1 cellular context compared by ENCODE assay signal in the genomic region with DNA sequence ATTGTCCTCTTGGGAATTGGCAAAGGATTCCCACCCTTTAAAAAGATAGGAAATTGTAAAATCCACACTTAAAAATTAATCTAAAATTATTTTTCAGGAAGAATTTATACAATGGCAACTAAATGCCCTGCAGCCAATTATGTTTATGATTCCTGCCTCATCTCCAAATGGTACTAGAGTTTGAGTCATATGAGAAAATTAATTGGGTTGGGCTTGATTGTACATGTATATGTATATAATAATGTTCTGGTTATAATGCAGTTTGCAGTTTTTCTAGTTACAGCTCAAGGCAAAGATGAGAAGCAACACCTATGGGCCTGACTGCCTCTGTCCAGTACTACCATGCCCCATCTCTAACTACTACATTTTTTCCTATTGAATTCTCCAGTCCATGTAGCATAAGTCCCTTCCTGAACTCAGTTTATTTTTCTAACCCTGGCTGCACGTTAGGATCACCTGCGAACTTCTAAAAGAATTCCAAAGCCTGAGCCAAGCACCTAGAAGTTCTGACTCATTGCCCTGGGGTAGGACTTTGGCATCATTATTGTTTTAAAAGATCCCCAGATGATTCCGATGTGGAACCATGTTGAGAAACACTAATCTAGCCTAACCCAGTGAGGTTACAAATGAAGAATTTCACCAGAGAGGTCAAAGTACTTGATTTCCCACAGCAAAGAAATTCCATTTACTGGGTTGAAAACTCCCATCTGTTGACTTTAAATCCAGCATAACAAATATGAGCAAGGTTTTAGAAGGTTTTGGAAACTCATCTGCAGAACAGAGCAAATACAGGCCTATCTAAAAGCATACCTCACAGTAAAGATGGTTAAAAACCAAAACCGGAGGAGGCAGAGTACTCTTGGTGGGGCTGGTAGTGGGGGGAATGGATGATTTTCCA.
TF ChIP-seq lines count a peak whose summit lies in the region.

No MANE protein-coding gene starts in this region.

TF ChIP-seq in endothelial cell of umbilical vein, 7 proteins besides CTCF, POLR2A, EP300 and RAD21 (continued from another document):
- no peak for TF ChIP-seq JUN (IDR thresholded peaks at IDR 0.05; ENCODE audit: borderline replicate concordance, insufficient read depth, insufficient read length, low read depth)
